ENCODE assay signal across 32 cellular contexts in genomic region chr3:125017406-125017805, GRCh38.
"Had no signal": no experiment of that assay in that cellular context is flagged by ENCODE, and none has a peak within 500 bp of the region (broad histone marks: within the 10 kb centered on the region; RNA-seq: fewer than 3 reads in every experiment).

No MANE protein-coding gene starts in this region.

- H3K4me3 Mint-ChIP-seq: activated B cell treated with CpG ODN at 0.5 μM for 24 hours; activated CD4-positive, alpha-beta memory T cell treated with anti-CD3 and anti-CD28 coated beads for 36 hours; activated CD4-positive, alpha-beta T cell treated with anti-CD3 and anti-CD28 coated beads, Interleukin-2, amount 10 ng/mL, durations not matched to agents 24 days and 14 days; activated CD8-positive, alpha-beta memory T cell treated with anti-CD3 and anti-CD28 coated beads, Interleukin-2, amount 10 ng/mL, durations not matched to agents 7 days and 5 days; activated CD8-positive, alpha-beta T cell treated with anti-CD3 and anti-CD28 coated beads, Interleukin-2, amount 10 ng/mL, durations not matched to agents 7 days and 5 days; activated naive CD4-positive, alpha-beta T cell treated with anti-CD3 and anti-CD28 coated beads for 36 hours; activated naive CD4-positive, alpha-beta T cell treated with anti-CD3 and anti-CD28 coated beads, Interleukin-2, amount 50 U/mL, for 24 hours; activated naive CD8-positive, alpha-beta T cell treated with anti-CD3 and anti-CD28 coated beads for 36 hours; activated naive CD8-positive, alpha-beta T cell treated with anti-CD3 and anti-CD28 coated beads, Interleukin-2, amount 50 U/mL, for 24 hours; activated T-helper 1 cell treated with anti-CD3 and anti-CD28 coated beads, Interleukin-12 subunit alpha, Interleukin-12 subunit beta, Interleukin-2, Interleukin-4 antibody, amounts not matched to agents 30 ng/mL and 10 ng/mL and 1 ng/mL, durations not matched to agents 14 hours and 24 hours and 36 hours; central memory CD8-positive, alpha-beta T cell; dendritic cell treated with granulocyte-macrophage colony-stimulating factor and Interleukin-4, amounts not matched to agents 40 ng/mL and 50 ng/mL, for 4 days; endodermal cell; T-cell; T-helper 2 cell treated with Interferon-gamma antibody and Interleukin-4, amounts not matched to agents 5 μg/mL and 100 μg/mL, for 36 hours had no signal

- ATAC-seq: activated CD4-positive, CD25-positive, alpha-beta regulatory T cell treated with anti-CD3 and anti-CD28 coated beads, Interleukin-2, amount 50 U/mL, for 24 hours; activated CD8-positive, alpha-beta memory T cell treated with anti-CD3 and anti-CD28 coated beads, Interleukin-2, amount 10 ng/mL, durations not matched to agents 7 days and 5 days; activated CD8-positive, alpha-beta T cell treated with anti-CD3 and anti-CD28 coated beads, Interleukin-2, amount 10 ng/mL, durations not matched to agents 7 days and 5 days; activated naive CD8-positive, alpha-beta T cell treated with anti-CD3 and anti-CD28 coated beads, Interleukin-2, amount 50 U/mL, for 24 hours; esophagus mucosa; gastroesophageal sphincter; heart right ventricle; T-cell had no signal

- H3K27ac Mint-ChIP-seq: activated B cell treated with CpG ODN at 0.5 μM for 24 hours; activated CD4-positive, alpha-beta memory T cell treated with anti-CD3 and anti-CD28 coated beads for 36 hours; activated CD4-positive, alpha-beta T cell treated with anti-CD3 and anti-CD28 coated beads, Interleukin-2, amount 10 ng/mL, durations not matched to agents 24 days and 14 days; activated CD8-positive, alpha-beta memory T cell treated with anti-CD3 and anti-CD28 coated beads, Interleukin-2, amount 10 ng/mL, durations not matched to agents 7 days and 5 days; activated naive CD4-positive, alpha-beta T cell treated with anti-CD3 and anti-CD28 coated beads for 36 hours; activated naive CD4-positive, alpha-beta T cell treated with anti-CD3 and anti-CD28 coated beads, Interleukin-2, amount 50 U/mL, for 24 hours; activated naive CD8-positive, alpha-beta T cell treated with anti-CD3 and anti-CD28 coated beads for 36 hours; activated naive CD8-positive, alpha-beta T cell treated with anti-CD3 and anti-CD28 coated beads, Interleukin-2, amount 50 U/mL, for 24 hours; activated T-helper 1 cell treated with anti-CD3 and anti-CD28 coated beads, Interleukin-12 subunit alpha, Interleukin-12 subunit beta, Interleukin-2, Interleukin-4 antibody, amounts not matched to agents 30 ng/mL and 10 ng/mL and 1 ng/mL, durations not matched to agents 14 hours and 24 hours and 36 hours; activated T-helper 2 cell treated with anti-CD3 and anti-CD28 coated beads, Interferon-gamma antibody, Interleukin-2, Interleukin-4, amounts not matched to agents 10 μg/mL and 5 μg/mL and 100 μg/mL, durations not matched to agents 14 hours and 24 hours and 36 hours; dendritic cell treated with granulocyte-macrophage colony-stimulating factor and Interleukin-4, amounts not matched to agents 40 ng/mL and 50 ng/mL, for 4 days; endodermal cell; T-helper 2 cell treated with Interferon-gamma antibody and Interleukin-4, amounts not matched to agents 5 μg/mL and 100 μg/mL, for 36 hours had no signal

- DNase-seq: activated B cell treated with CpG ODN at 0.5 μM for 24 hours; activated CD4-positive, alpha-beta memory T cell treated with anti-CD3 and anti-CD28 coated beads for 36 hours; activated CD4-positive, alpha-beta T cell treated with anti-CD3 and anti-CD28 coated beads, Interleukin-2, amount 10 ng/mL, durations not matched to agents 24 days and 14 days; activated CD8-positive, alpha-beta memory T cell treated with anti-CD3 and anti-CD28 coated beads, Interleukin-2, amount 10 ng/mL, durations not matched to agents 7 days and 5 days; activated CD8-positive, alpha-beta memory T cell treated with anti-CD3 and anti-CD28 coated beads, Interleukin-2, amount 50 U/mL, for 4 hours; activated CD8-positive, alpha-beta T cell treated with anti-CD3 and anti-CD28 coated beads, Interleukin-2, amount 10 ng/mL, durations not matched to agents 7 days and 5 days; activated effector memory CD4-positive, alpha-beta T cell treated with anti-CD3 and anti-CD28 coated beads, Interleukin-2, amount 50 U/mL, for 16 hours; activated naive CD4-positive, alpha-beta T cell treated with anti-CD3 and anti-CD28 coated beads for 36 hours; activated naive CD8-positive, alpha-beta T cell treated with anti-CD3 and anti-CD28 coated beads for 36 hours; activated naive CD8-positive, alpha-beta T cell treated with anti-CD3 and anti-CD28 coated beads, Interleukin-2, amount 50 U/mL, for 24 hours; activated T-cell treated with anti-CD3 and anti-CD28 coated beads, Interleukin-2, amount 50 U/mL, for 1 hour; activated T-cell treated with anti-CD3 and anti-CD28 coated beads, Interleukin-2, amount 50 U/mL, for 48 hours; adrenal gland; brain microvascular endothelial cell; dorsolateral prefrontal cortex; effector memory CD4-positive, alpha-beta T cell; endodermal cell; foreskin melanocyte; heart right ventricle; T-cell; T1000; WERI-Rb-1 had no signal

- H3K4me1 Mint-ChIP-seq: endodermal cell had no signal

- H3K27me3 Mint-ChIP-seq: activated B cell treated with CpG ODN at 0.5 μM for 24 hours; activated CD4-positive, alpha-beta memory T cell treated with anti-CD3 and anti-CD28 coated beads for 36 hours; activated CD4-positive, alpha-beta T cell treated with anti-CD3 and anti-CD28 coated beads, Interleukin-2, amount 10 ng/mL, durations not matched to agents 24 days and 14 days; activated CD8-positive, alpha-beta memory T cell treated with anti-CD3 and anti-CD28 coated beads, Interleukin-2, amount 10 ng/mL, durations not matched to agents 7 days and 5 days; activated naive CD4-positive, alpha-beta T cell treated with anti-CD3 and anti-CD28 coated beads, Interleukin-2, amount 50 U/mL, for 24 hours; activated naive CD8-positive, alpha-beta T cell treated with anti-CD3 and anti-CD28 coated beads for 36 hours; activated naive CD8-positive, alpha-beta T cell treated with anti-CD3 and anti-CD28 coated beads, Interleukin-2, amount 50 U/mL, for 24 hours; central memory CD8-positive, alpha-beta T cell; dendritic cell treated with granulocyte-macrophage colony-stimulating factor and Interleukin-4, amounts not matched to agents 40 ng/mL and 50 ng/mL, for 4 days; T-cell had no signal

- H3K9me3 Mint-ChIP-seq: activated B cell treated with CpG ODN at 0.5 μM for 24 hours; activated CD4-positive, alpha-beta memory T cell treated with anti-CD3 and anti-CD28 coated beads for 36 hours; activated CD4-positive, alpha-beta T cell treated with anti-CD3 and anti-CD28 coated beads, Interleukin-2, amount 10 ng/mL, durations not matched to agents 24 days and 14 days; activated naive CD4-positive, alpha-beta T cell treated with anti-CD3 and anti-CD28 coated beads for 36 hours; activated naive CD4-positive, alpha-beta T cell treated with anti-CD3 and anti-CD28 coated beads, Interleukin-2, amount 50 U/mL, for 24 hours; activated naive CD8-positive, alpha-beta T cell treated with anti-CD3 and anti-CD28 coated beads for 36 hours; activated naive CD8-positive, alpha-beta T cell treated with anti-CD3 and anti-CD28 coated beads, Interleukin-2, amount 50 U/mL, for 24 hours; activated T-helper 1 cell treated with anti-CD3 and anti-CD28 coated beads, Interleukin-12 subunit alpha, Interleukin-12 subunit beta, Interleukin-2, Interleukin-4 antibody, amounts not matched to agents 30 ng/mL and 10 ng/mL and 1 ng/mL, durations not matched to agents 14 hours and 24 hours and 36 hours; activated T-helper 2 cell treated with anti-CD3 and anti-CD28 coated beads, Interferon-gamma antibody, Interleukin-2, Interleukin-4, amounts not matched to agents 10 μg/mL and 5 μg/mL and 100 μg/mL, durations not matched to agents 14 hours and 24 hours and 36 hours; central memory CD8-positive, alpha-beta T cell; dendritic cell treated with granulocyte-macrophage colony-stimulating factor and Interleukin-4, amounts not matched to agents 40 ng/mL and 50 ng/mL, for 4 days; endodermal cell; T-cell; T-helper 1 cell treated with Interleukin-12 subunit alpha and Interleukin-12 subunit beta and Interleukin-4 antibody, amounts not matched to agents 30 μg/mL and 1 μg/mL, for 36 hours; T-helper 2 cell treated with Interferon-gamma antibody and Interleukin-4, amounts not matched to agents 5 μg/mL and 100 μg/mL, for 36 hours had no signal
